Comparison of ENCODE assay signal across 19 cellular contexts in genomic region chr18:67568166-67568565, GRCh38.
"Had no signal": no experiment of that assay in that cellular context is flagged by ENCODE, and none has a peak within 500 bp of the region (broad histone marks: within the 10 kb centered on the region; RNA-seq: fewer than 3 reads in every experiment).

No MANE protein-coding gene starts in this region.

- DNase-seq: activated B cell treated with CpG ODN at 0.5 μM for 24 hours; activated CD4-positive, alpha-beta memory T cell treated with anti-CD3 and anti-CD28 coated beads, Interleukin-2, amount 10 ng/mL, durations not matched to agents 7 days and 5 days; activated CD4-positive, alpha-beta T cell treated with anti-CD3 and anti-CD28 coated beads for 48 hours; activated naive CD4-positive, alpha-beta T cell treated with anti-CD3 and anti-CD28 coated beads, Interleukin-2, amount 10 ng/mL, durations not matched to agents 7 days and 5 days; activated naive CD8-positive, alpha-beta T cell treated with anti-CD3 and anti-CD28 coated beads, Interleukin-2, amount 50 U/mL, for 24 hours; activated T-cell treated with anti-CD3 and anti-CD28 coated beads, Interleukin-2, amount 50 U/mL, for 24 hours; aorta; brain microvascular endothelial cell; lower lobe of right lung; nucleus accumbens; posterior cingulate gyrus; spleen; stimulated activated naive B cell treated with anti-CD40 and anti-IgM and Interleukin-4, amounts not matched to agents 10 μg/mL and 1 μg/mL and 100 μg/mL, for 72 hours; T-cell; upper lobe of right lung had no signal

- H3K4me1 ChIP-seq: lower lobe of right lung, spleen, upper lobe of right lung had no signal

- H3K4me1 Mint-ChIP-seq: activated B cell treated with CpG ODN at 0.5 μM for 24 hours; activated CD4-positive, alpha-beta memory T cell treated with anti-CD3 and anti-CD28 coated beads, Interleukin-2, amount 10 ng/mL, durations not matched to agents 7 days and 5 days; activated naive CD4-positive, alpha-beta T cell treated with anti-CD3 and anti-CD28 coated beads, Interleukin-2, amount 10 ng/mL, durations not matched to agents 7 days and 5 days; activated naive CD8-positive, alpha-beta T cell treated with anti-CD3 and anti-CD28 coated beads, Interleukin-2, amount 50 U/mL, for 24 hours; central memory CD8-positive, alpha-beta T cell; mesothelial cell of epicardium; stimulated activated naive B cell treated with anti-CD40 and anti-IgM and Interleukin-4, amounts not matched to agents 10 μg/mL and 1 μg/mL and 100 μg/mL, for 72 hours; T-cell had no signal

- ATAC-seq: activated naive CD8-positive, alpha-beta T cell treated with anti-CD3 and anti-CD28 coated beads, Interleukin-2, amount 50 U/mL, for 24 hours; lower lobe of right lung; natural killer cell treated with Interleukin-12 subunit alpha and Interleukin-12 subunit beta and Interleukin-15 and Interleukin-18, amount 100 ng/mL, for 72 hours; stimulated activated naive B cell treated with anti-CD40 and anti-IgM and Interleukin-4, amounts not matched to agents 10 μg/mL and 1 μg/mL and 100 μg/mL, for 72 hours; T-cell; upper lobe of right lung had no signal

- H3K27ac ChIP-seq: brain microvascular endothelial cell, coronary artery, lower lobe of right lung, spleen, upper lobe of right lung had no signal

- H3K27me3 Mint-ChIP-seq: activated B cell treated with CpG ODN at 0.5 μM for 24 hours; activated naive CD4-positive, alpha-beta T cell treated with anti-CD3 and anti-CD28 coated beads, Interleukin-2, amount 10 ng/mL, durations not matched to agents 7 days and 5 days; activated T-cell treated with anti-CD3 and anti-CD28 coated beads, Interleukin-2, amount 50 U/mL, for 24 hours; central memory CD8-positive, alpha-beta T cell; natural killer cell treated with Interleukin-12 subunit alpha and Interleukin-12 subunit beta and Interleukin-15 and Interleukin-18, amount 100 ng/mL, for 72 hours had no signal

- H3K9me3 Mint-ChIP-seq: activated B cell treated with CpG ODN at 0.5 μM for 24 hours; activated CD4-positive, alpha-beta memory T cell treated with anti-CD3 and anti-CD28 coated beads, Interleukin-2, amount 10 ng/mL, durations not matched to agents 7 days and 5 days; activated naive CD4-positive, alpha-beta T cell treated with anti-CD3 and anti-CD28 coated beads, Interleukin-2, amount 10 ng/mL, durations not matched to agents 7 days and 5 days; activated naive CD8-positive, alpha-beta T cell treated with anti-CD3 and anti-CD28 coated beads, Interleukin-2, amount 50 U/mL, for 24 hours; activated T-cell treated with anti-CD3 and anti-CD28 coated beads, Interleukin-2, amount 50 U/mL, for 24 hours; stimulated activated naive B cell treated with anti-CD40 and anti-IgM and Interleukin-4, amounts not matched to agents 10 μg/mL and 1 μg/mL and 100 μg/mL, for 72 hours; T-cell had no signal

- H3K36me3 ChIP-seq: brain microvascular endothelial cell, lower lobe of right lung, spleen, upper lobe of right lung had no signal

- H3K4me3 ChIP-seq: coronary artery, lower lobe of right lung, spleen, upper lobe of right lung had no signal

- H3K27ac Mint-ChIP-seq: activated B cell treated with CpG ODN at 0.5 μM for 24 hours; activated CD4-positive, alpha-beta memory T cell treated with anti-CD3 and anti-CD28 coated beads, Interleukin-2, amount 10 ng/mL, durations not matched to agents 7 days and 5 days; activated naive CD4-positive, alpha-beta T cell treated with anti-CD3 and anti-CD28 coated beads, Interleukin-2, amount 10 ng/mL, durations not matched to agents 7 days and 5 days; activated naive CD8-positive, alpha-beta T cell treated with anti-CD3 and anti-CD28 coated beads, Interleukin-2, amount 50 U/mL, for 24 hours; activated T-cell treated with anti-CD3 and anti-CD28 coated beads, Interleukin-2, amount 50 U/mL, for 24 hours; mesothelial cell of epicardium; natural killer cell treated with Interleukin-12 subunit alpha and Interleukin-12 subunit beta and Interleukin-15 and Interleukin-18, amount 100 ng/mL, for 72 hours; stimulated activated naive B cell treated with anti-CD40 and anti-IgM and Interleukin-4, amounts not matched to agents 10 μg/mL and 1 μg/mL and 100 μg/mL, for 72 hours; T-cell had no signal

- H3K36me3 Mint-ChIP-seq: activated naive CD4-positive, alpha-beta T cell treated with anti-CD3 and anti-CD28 coated beads, Interleukin-2, amount 10 ng/mL, durations not matched to agents 7 days and 5 days; mesothelial cell of epicardium; natural killer cell treated with Interleukin-12 subunit alpha and Interleukin-12 subunit beta and Interleukin-15 and Interleukin-18, amount 100 ng/mL, for 72 hours; stimulated activated naive B cell treated with anti-CD40 and anti-IgM and Interleukin-4, amounts not matched to agents 10 μg/mL and 1 μg/mL and 100 μg/mL, for 72 hours; T-cell had no signal

- H3K9me3 ChIP-seq: lower lobe of right lung, spleen, upper lobe of right lung had no signal

- H3K27me3 ChIP-seq: brain microvascular endothelial cell, spleen, upper lobe of right lung had no signal

- H3K4me3 Mint-ChIP-seq: activated B cell treated with CpG ODN at 0.5 μM for 24 hours; activated CD4-positive, alpha-beta memory T cell treated with anti-CD3 and anti-CD28 coated beads, Interleukin-2, amount 10 ng/mL, durations not matched to agents 7 days and 5 days; activated naive CD4-positive, alpha-beta T cell treated with anti-CD3 and anti-CD28 coated beads, Interleukin-2, amount 10 ng/mL, durations not matched to agents 7 days and 5 days; activated naive CD8-positive, alpha-beta T cell treated with anti-CD3 and anti-CD28 coated beads, Interleukin-2, amount 50 U/mL, for 24 hours; activated T-cell treated with anti-CD3 and anti-CD28 coated beads, Interleukin-2, amount 50 U/mL, for 24 hours; central memory CD8-positive, alpha-beta T cell; mesothelial cell of epicardium; natural killer cell treated with Interleukin-12 subunit alpha and Interleukin-12 subunit beta and Interleukin-15 and Interleukin-18, amount 100 ng/mL, for 72 hours; stimulated activated naive B cell treated with anti-CD40 and anti-IgM and Interleukin-4, amounts not matched to agents 10 μg/mL and 1 μg/mL and 100 μg/mL, for 72 hours; T-cell had no signal
